20 cellular contexts compared by ENCODE assay signal in the genomic region with DNA sequence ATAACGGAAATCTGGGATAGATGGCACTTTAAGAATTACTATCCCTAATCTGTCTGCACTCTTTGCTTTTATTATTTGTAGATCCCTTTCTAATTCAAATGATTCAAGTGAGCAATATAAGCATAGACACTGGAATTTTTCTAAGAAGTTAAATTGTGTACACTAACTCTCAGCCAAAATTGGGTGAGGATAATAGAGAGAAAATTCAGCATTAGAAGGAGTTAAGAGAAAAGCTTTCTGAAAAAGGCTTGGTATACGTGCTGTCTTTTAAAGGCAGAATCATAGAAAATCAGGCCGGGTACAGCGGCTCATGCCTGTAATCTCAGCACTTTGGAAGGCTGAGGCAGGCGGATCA.
"Had no signal": no experiment of that assay in that cellular context is flagged by ENCODE, and none has a peak within 500 bp of the region (broad histone marks: within the 10 kb centered on the region; RNA-seq: fewer than 3 reads in every experiment).

No MANE protein-coding gene starts in this region.

- H3K27ac Mint-ChIP-seq: endodermal cell; nephron; neural progenitor cell; progenitor cell of endocrine pancreas; stimulated activated naive CD8-positive, alpha-beta T cell treated with anti-CD3 and anti-CD28 coated beads, Interleukin-15, amount 100 ng/mL, for 72 hours had no signal

- H3K9me3 Mint-ChIP-seq: endodermal cell; nephron; neural progenitor cell; stimulated activated naive CD8-positive, alpha-beta T cell treated with anti-CD3 and anti-CD28 coated beads, Interleukin-15, amount 100 ng/mL, for 72 hours had no signal

- H3K4me3 ChIP-seq: dorsolateral prefrontal cortex, esophagus muscularis mucosa, lower lobe of right lung, neural progenitor cell, right lobe of liver, suprapubic skin, transverse colon, upper lobe of right lung, vagina had no signal

- H3K4me1 Mint-ChIP-seq: nephron; neural progenitor cell; stimulated activated naive CD8-positive, alpha-beta T cell treated with anti-CD3 and anti-CD28 coated beads, Interleukin-15, amount 100 ng/mL, for 72 hours had no signal

- H3K27me3 Mint-ChIP-seq: progenitor cell of endocrine pancreas; stimulated activated naive CD8-positive, alpha-beta T cell treated with anti-CD3 and anti-CD28 coated beads, Interleukin-15, amount 100 ng/mL, for 72 hours had no signal

- H3K9ac ChIP-seq: neural progenitor cell, parathyroid adenoma had no signal

- H3K27me3 ChIP-seq: dorsolateral prefrontal cortex, esophagus muscularis mucosa, foreskin keratinocyte, neural progenitor cell, right lobe of liver, suprapubic skin, transverse colon, upper lobe of right lung, vagina had no signal

- H3K9me3 ChIP-seq: esophagus muscularis mucosa, lower lobe of right lung, right lobe of liver, suprapubic skin, transverse colon, upper lobe of right lung, vagina had no signal

- H3K36me3 ChIP-seq: right lobe of liver, vagina had no signal

- DNase-seq: dorsolateral prefrontal cortex; effector CD4-positive, alpha-beta T cell; endodermal cell; foreskin keratinocyte; left ventricle myocardium superior; lower lobe of right lung; right lobe of liver; small intestine; stimulated activated CD4-positive, alpha-beta T cell treated with anti-CD3 and anti-CD28 coated beads, Interleukin-2, amount 100 ng/mL, for 48 hours; stimulated activated naive CD4-positive, alpha-beta T cell; stimulated activated naive CD8-positive, alpha-beta T cell treated with anti-CD3 and anti-CD28 coated beads, Interleukin-15, amount 100 ng/mL, for 72 hours; transverse colon; upper lobe of right lung had no signal

- H3K79me2 ChIP-seq: parathyroid adenoma had no signal

- H3K27ac ChIP-seq: dorsolateral prefrontal cortex, esophagus muscularis mucosa, foreskin keratinocyte, lower lobe of right lung, neural progenitor cell, parathyroid adenoma, right lobe of liver, suprapubic skin, transverse colon, upper lobe of right lung, vagina had no signal

- H2AFZ ChIP-seq: neural progenitor cell, parathyroid adenoma had no signal

- H3K4me2 ChIP-seq: neural progenitor cell had no signal

- H3K4me3 Mint-ChIP-seq: endodermal cell; nephron; neural progenitor cell; stimulated activated naive CD8-positive, alpha-beta T cell treated with anti-CD3 and anti-CD28 coated beads, Interleukin-15, amount 100 ng/mL, for 72 hours had no signal

- H3K4me1 ChIP-seq: esophagus muscularis mucosa, lower lobe of right lung, neural progenitor cell, suprapubic skin, transverse colon, upper lobe of right lung, vagina had no signal

- ATAC-seq: foreskin keratinocyte; left ventricle myocardium superior; lower lobe of right lung; right lobe of liver; stimulated activated naive CD8-positive, alpha-beta T cell treated with anti-CD3 and anti-CD28 coated beads, Interleukin-15, amount 100 ng/mL, for 72 hours; upper lobe of right lung had no signal
